In the genomic region with DNA sequence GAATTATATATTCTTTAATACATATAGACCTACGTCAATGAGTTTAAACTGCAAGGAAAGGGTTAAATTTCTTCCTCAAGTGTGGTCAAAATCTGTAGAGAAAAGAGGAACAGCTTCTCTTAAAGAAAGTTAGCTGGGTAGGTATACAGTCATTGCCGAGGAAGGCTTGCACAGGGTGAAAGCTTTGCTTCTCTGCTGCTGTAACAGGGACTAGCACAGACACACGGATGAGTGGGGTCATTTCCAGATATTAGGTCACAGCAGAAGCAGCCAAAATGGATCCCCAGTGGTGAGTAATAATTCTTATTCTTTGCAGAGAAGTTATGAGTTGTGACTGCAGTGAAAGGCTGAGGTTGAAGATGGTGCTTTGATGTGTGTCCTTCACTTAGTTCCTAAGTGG, we compare ENCODE assay signal across 9 cellular contexts. TPM values are rescaled to one million over a fixed set of nuclear protein-coding genes. Genes with fewer than 3 reads are reported as not detected.
DNase-seq lines count a peak whose midpoint lies in the region; ATAC-seq and TF ChIP-seq lines count a peak whose summit lies in the region.
"Had no signal": no experiment of that assay in that cellular context is flagged by ENCODE, and none has a peak within 500 bp of the region (broad histone marks: within the 10 kb centered on the region; RNA-seq: fewer than 3 reads in every experiment).

CD86 (plus strand) TSS at position 148 of the 400 bp plus-strand sequence; CDS start at position 276, 128 bp downstream.

- TF ChIP-seq POLR2A in GM15510 (IDR thresholded peaks at IDR 0.05; ENCODE audit: borderline replicate concordance, extremely low read depth, insufficient read length), result peak; percentile 32

- TF ChIP-seq CTCF in KMS-11 (conservative IDR thresholded peaks at IDR 0.05; ENCODE audit: low read depth, low read length), result no peak
- no peak for TF ChIP-seq CTCF in left lung (IDR thresholded peaks at IDR 0.05)

- H3K79me2 ChIP-seq in KMS-11 (ENCODE audit: insufficient read depth, low read depth), result no peaks in the 10 kb centered on the region

- peak within 1 kb of the TSS; percentile 18; the same call in 1 of the 2 replicates for H3K4me2 ChIP-seq in KMS-11

- no peak for DNase-seq in left lung
- DNase-seq in posterior cingulate gyrus, result no peak
- no peak for DNase-seq in cerebellar nuclear complex (lab: John Stamatoyannopoulos, UW)
- DNase-seq in stimulated activated CD4-positive, alpha-beta T cell treated with anti-CD3 and anti-CD28 coated beads, Interleukin-12 subunit alpha, Interleukin-12 subunit beta, amount 100 ng/mL, for 4 hours, result no peak
- no peak for DNase-seq in stimulated activated CD4-positive, alpha-beta T cell treated with anti-CD3 and anti-CD28 coated beads, Interleukin-2, amount 100 ng/mL, for 24 hours
- DNase-seq: activated naive CD8-positive, alpha-beta T cell treated with anti-CD3 and anti-CD28 coated beads, Interleukin-2, amount 10 ng/mL, durations not matched to agents 7 days and 5 days had no signal

- peak; percentile 78 for ATAC-seq in GM21619 (IDR thresholded peaks at IDR 0.05; ENCODE audit: unreplicated experiment)
- ATAC-seq in left lung, result peak; percentile 69

- no peaks in the 10 kb centered on the region for H3K27me3 ChIP-seq in KMS-11 (ENCODE audit: insufficient read depth, low read depth)
- H3K27me3 ChIP-seq in left lung, result no peaks in the 10 kb centered on the region

- H3K4me3 ChIP-seq in KMS-11 (IDR thresholded peaks at IDR 0.05; ENCODE audit: insufficient read depth, low read depth, low read length), result no peak within 1 kb of the TSS
- H3K4me3 ChIP-seq in left lung, result peak within 1 kb of the TSS in 1 of 2 donors; percentile 21

- H3K27ac ChIP-seq in KMS-11 (no peak within 1 kb of the TSS), left lung (peak within 1 kb of the TSS in 1 of 2 donors; percentile 57)

- intact Hi-C loops in left lung (cut with DNase I) (no loop called here), posterior cingulate gyrus (cut with DNase I) (no loop called here)

- H3K36me3 ChIP-seq in KMS-11 (ENCODE audit: insufficient read depth) (no peaks in the 10 kb centered on the region), left lung (no peaks in the 10 kb centered on the region)

- H3K4me1 ChIP-seq in KMS-11 (ENCODE audit: low read depth, poor library complexity, severe bottlenecking) (peaks cover 17% of the 10 kb centered on the region), left lung (no peaks in the 10 kb centered on the region)

- no peak within 1 kb of the TSS for H2AFZ ChIP-seq in KMS-11 (ENCODE audit: low read depth)

- H3K9ac ChIP-seq in KMS-11, result no peak within 1 kb of the TSS

- no peaks in the 10 kb centered on the region for H3K9me3 ChIP-seq in left lung

- no peaks in the 10 kb centered on the region for H4K20me1 ChIP-seq in KMS-11 (ENCODE audit: insufficient read depth)

RNA-seq across cellular contexts. Expression of gene CD86, which starts in this region (rescaled TPM):
- 10 to 100 TPM; 13.4 to 17.6 TPM for total RNA-seq in left lung
